ENCODE assay signal across 8 cellular contexts in genomic region chr19:1568320-1569019, GRCh38. TPM values are rescaled to one million over a fixed set of nuclear protein-coding genes. Genes with fewer than 3 reads are reported as not detected.
DNase-seq lines count a peak whose midpoint lies in the region; ATAC-seq, FAIRE-seq and TF ChIP-seq lines count a peak whose summit lies in the region.

MEX3D (minus strand) TSS chr19:1568325; CDS start chr19:1568058, 267 bp downstream.

- DNase-seq in A549 (ENCODE audit: low read depth in 1 of 2, low spot score in 1 of 2), result peak; percentile 62 to 67
- peak; percentile 67 for DNase-seq in LHCN-M2 (ENCODE audit: low read depth)
- DNase-seq in T-helper 2 cell, result peak; percentile 63 to 83 (median 80)
- peak; percentile 83 to 93 (median 93) for DNase-seq in right cardiac atrium

- H3K4me1 ChIP-seq in A549, result peaks cover 4% of the 10 kb centered on the region; the same call in 1 of the 3 replicates
- peaks cover 7% of the 10 kb centered on the region for H3K4me1 ChIP-seq in right cardiac atrium (ENCODE audit: control insufficient read depth, insufficient read depth, low read length)
- peaks cover 10% of the 10 kb centered on the region for H3K4me1 ChIP-seq in rectal smooth muscle tissue (ENCODE audit: control insufficient read depth, insufficient read depth, low read length)
- H3K4me1 ChIP-seq in urinary bladder (ENCODE audit: insufficient read depth), result no peaks in the 10 kb centered on the region

- ATAC-seq in A549 (peak; percentile 49 to 51), GM18909 (IDR thresholded peaks at IDR 0.05; ENCODE audit: poor library complexity, unreplicated experiment) (peak; percentile 46), right cardiac atrium (peak; percentile 77 to 80)

- H3K4me3 ChIP-seq in A549, result peak within 1 kb of the TSS; percentile 76
- peak within 1 kb of the TSS; percentile 95 for H3K4me3 ChIP-seq in right cardiac atrium (ENCODE audit: low read length)
- H3K4me3 ChIP-seq in rectal smooth muscle tissue (ENCODE audit: low read length), result peak within 1 kb of the TSS; percentile 68
- H3K4me3 ChIP-seq in urinary bladder (ENCODE audit: low read depth, low read length), result peak within 1 kb of the TSS; percentile 82

- no peak within 1 kb of the TSS for H3K9ac ChIP-seq in rectal smooth muscle tissue (ENCODE audit: low read length)

- H3K27me3 ChIP-seq in right cardiac atrium (ENCODE audit: control insufficient read depth, insufficient read depth) (no peaks in the 10 kb centered on the region), rectal smooth muscle tissue (ENCODE audit: control insufficient read depth, insufficient read depth, low read length) (no peaks in the 10 kb centered on the region)

- H3K36me3 ChIP-seq in rectal smooth muscle tissue (ENCODE audit: control insufficient read depth, insufficient read depth, low read length), result no peaks in the 10 kb centered on the region
- H3K36me3 ChIP-seq in urinary bladder (ENCODE audit: insufficient read depth), result no peaks in the 10 kb centered on the region

- H3K9me3 ChIP-seq in A549 (no peaks in the 10 kb centered on the region), right cardiac atrium (ENCODE audit: control insufficient read depth, low read length) (no peaks in the 10 kb centered on the region)

- CTCF ChIA-PET in A549 (lab: Yijun Ruan, JAX), result interaction anchor here (0.6 kb wide), 1 partner anchor 84 kb away, joined by 4 read pairs; no protein-coding TSS in a partner anchor

- 45% methylated on average over 8 of the region's 63 CpGs for WGBS in A549 (ENCODE audit: missing lambda C conversion rate)
- 7% methylated on average over 62 of the region's 63 CpGs for WGBS in right cardiac atrium
- 8% methylated on average over 50 of the region's 63 CpGs for WGBS in urinary bladder

- intact Hi-C loops in right cardiac atrium (cut with DNase I), result no loop called here

- no peak for TF ChIP-seq RAD21 in A549 (conservative IDR thresholded peaks at IDR 0.05 in 1 of 2, IDR thresholded peaks at IDR 0.05 in 1 of 2)

- H3K27ac ChIP-seq in A549 (peak within 1 kb of the TSS; percentile 82 to 92), angular gyrus (ENCODE audit: low read depth, low read length) (peak within 1 kb of the TSS; percentile 82), right cardiac atrium (ENCODE audit: low read length) (peak within 1 kb of the TSS; percentile 86), rectal smooth muscle tissue (ENCODE audit: low read depth, low read length) (peak within 1 kb of the TSS; percentile 93), urinary bladder (ENCODE audit: low read depth) (peak within 1 kb of the TSS; percentile 85)

- no peak for FAIRE-seq in A549 (lab: Jason Lieb, UNC)

- H3K4me2 ChIP-seq in A549, result peak within 1 kb of the TSS; percentile 98

- no peak for TF ChIP-seq EP300 in A549 (IDR thresholded peaks at IDR 0.05)

- POLR2A ChIA-PET in A549 (lab: Yijun Ruan, JAX), result interaction anchor here (0.6 kb wide), 1 partner anchor 20 kb away, joined by 3 read pairs; no protein-coding TSS in a partner anchor

- TF ChIP-seq CTCF in A549 (IDR thresholded peaks at IDR 0.05), result no peak

- 0 out of 2 replicates have a peak, but pooled peaks have one; percentile 21 for TF ChIP-seq POLR2A in A549 (IDR thresholded peaks at IDR 0.05; ENCODE audit: low read length)

TF ChIP-seq in A549, 52 proteins besides CTCF, POLR2A, EP300 and RAD21:
- TF ChIP-seq TFCP2L1 (CRISPR knock-in tag; IDR thresholded peaks at IDR 0.05), result no peak
- peak; percentile 99 for TF ChIP-seq E2F6 (IDR thresholded peaks at IDR 0.05; ENCODE audit: borderline replicate concordance, low read depth)
- no peak for TF ChIP-seq GATA3 (IDR thresholded peaks at IDR 0.05; ENCODE audit: borderline replicate concordance)
- 0 out of 2 replicates have a peak, but pooled peaks have one; percentile 40 for TF ChIP-seq NPAS2 (CRISPR knock-in tag; IDR thresholded peaks at IDR 0.05; ENCODE audit: borderline replicate concordance)
- TF ChIP-seq KDM5A (IDR thresholded peaks at IDR 0.05), result no peak
- TF ChIP-seq HOXB5 (CRISPR knock-in tag; IDR thresholded peaks at IDR 0.05), result peak; percentile 85; the same call in 1 of the 2 replicates
- peak; percentile 68 for TF ChIP-seq HOXB13 (CRISPR knock-in tag; IDR thresholded peaks at IDR 0.05; ENCODE audit: low read depth)
- TF ChIP-seq TP53 (CRISPR knock-in tag; IDR thresholded peaks at IDR 0.05), result 0 out of 2 replicates have a peak, but pooled peaks have one; percentile 51
- TF ChIP-seq MAX (IDR thresholded peaks at IDR 0.05), result peak; percentile 98
- peak; percentile 91; the same call in 1 of the 2 replicates for TF ChIP-seq RNF2 (IDR thresholded peaks at IDR 0.05; ENCODE audit: borderline replicate concordance, low read depth)
- TF ChIP-seq BHLHE40 (IDR thresholded peaks at IDR 0.05; ENCODE audit: low read depth, low read length), result peak; percentile 82
- TF ChIP-seq ATOH8 (CRISPR knock-in tag; IDR thresholded peaks at IDR 0.05; ENCODE audit: low read depth), result peak; percentile 82; the same call in 1 of the 2 replicates
- no peak for TF ChIP-seq ZSCAN20 (CRISPR knock-in tag; IDR thresholded peaks at IDR 0.05)
- TF ChIP-seq, protein P1, sequence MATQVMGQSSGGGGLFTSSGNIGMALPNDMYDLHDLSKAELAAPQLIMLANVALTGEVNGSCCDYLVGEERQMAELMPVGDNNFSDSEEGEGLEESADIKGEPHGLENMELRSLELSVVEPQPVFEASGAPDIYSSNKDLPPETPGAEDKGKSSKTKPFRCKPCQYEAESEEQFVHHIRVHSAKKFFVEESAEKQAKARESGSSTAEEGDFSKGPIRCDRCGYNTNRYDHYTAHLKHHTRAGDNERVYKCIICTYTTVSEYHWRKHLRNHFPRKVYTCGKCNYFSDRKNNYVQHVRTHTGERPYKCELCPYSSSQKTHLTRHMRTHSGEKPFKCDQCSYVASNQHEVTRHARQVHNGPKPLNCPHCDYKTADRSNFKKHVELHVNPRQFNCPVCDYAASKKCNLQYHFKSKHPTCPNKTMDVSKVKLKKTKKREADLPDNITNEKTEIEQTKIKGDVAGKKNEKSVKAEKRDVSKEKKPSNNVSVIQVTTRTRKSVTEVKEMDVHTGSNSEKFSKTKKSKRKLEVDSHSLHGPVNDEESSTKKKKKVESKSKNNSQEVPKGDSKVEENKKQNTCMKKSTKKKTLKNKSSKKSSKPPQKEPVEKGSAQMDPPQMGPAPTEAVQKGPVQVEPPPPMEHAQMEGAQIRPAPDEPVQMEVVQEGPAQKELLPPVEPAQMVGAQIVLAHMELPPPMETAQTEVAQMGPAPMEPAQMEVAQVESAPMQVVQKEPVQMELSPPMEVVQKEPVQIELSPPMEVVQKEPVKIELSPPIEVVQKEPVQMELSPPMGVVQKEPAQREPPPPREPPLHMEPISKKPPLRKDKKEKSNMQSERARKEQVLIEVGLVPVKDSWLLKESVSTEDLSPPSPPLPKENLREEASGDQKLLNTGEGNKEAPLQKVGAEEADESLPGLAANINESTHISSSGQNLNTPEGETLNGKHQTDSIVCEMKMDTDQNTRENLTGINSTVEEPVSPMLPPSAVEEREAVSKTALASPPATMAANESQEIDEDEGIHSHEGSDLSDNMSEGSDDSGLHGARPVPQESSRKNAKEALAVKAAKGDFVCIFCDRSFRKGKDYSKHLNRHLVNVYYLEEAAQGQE (IDR thresholded peaks at IDR 0.05), result no peak
TF ChIP-seq in A549: peak in this region for 9.

RNA-seq across cellular contexts. Expression of gene MEX3D, which starts in this region (rescaled TPM):
- polyA plus RNA-seq in A549 (2011; rRNA removed) (1.4 and 2.1 TPM in 2 replicates), A549 (2017; fragmentation: RNase III; extraction: RNeasy Plus Mini Kit Qiagen cat#74134 plus additional on column Dnase treatment) (6.6 to 7.5 TPM (median 7.1 TPM) in 3 replicates), right cardiac atrium (4.4 TPM), urinary bladder (19.1 TPM)
- 6.7 and 13.1 TPM in 2 replicates for polyA plus RNA-seq in A549 (2012; cell fraction: cytosol; rRNA removed)
- polyA plus RNA-seq in A549 (2012; cell fraction: nucleus; rRNA removed), result 5.6 and 10.5 TPM in 2 replicates
- 2.9 and 4.6 TPM in 2 replicates for polyA minus RNA-seq in A549 (2011; rRNA and poly(A)+ RNA removed)
- total RNA-seq in LHCN-M2 (2014; rRNA removed) (67.7 and 81.8 TPM in 2 replicates), right cardiac atrium (10 to 100 TPM in 3 of 4 donors, 1 to 10 TPM in 1; 9.5 to 12.4 (median 11.7) TPM), urinary bladder (24.2 TPM)
- 18.8 TPM for polyA plus RNA-seq in LHCN-M2 (2012)

Comparison
In these comparisons a context has a peak if more than half of its experiments do, and no peak if none do; other contexts are left out.
1. Peak in every context shown above with its lines: DNase-seq, ATAC-seq, H3K4me3 ChIP-seq and H3K27ac ChIP-seq.